ENCODE assay signal across 8 cellular contexts in genomic region chr14:104932676-104933631, GRCh38. TPM values are rescaled to one million over a fixed set of nuclear protein-coding genes. Genes with fewer than 3 reads are reported as not detected.
DNase-seq lines count a peak whose midpoint lies in the region; ATAC-seq and TF ChIP-seq lines count a peak whose summit lies in the region.

No MANE protein-coding gene starts in this region.

- intact Hi-C loops in mammary epithelial cell (cut with micrococcal nuclease) = loop anchor here (1.0 kb wide), 2 partner anchors 36 to 112 kb away; no protein-coding TSS in a partner anchor

- dilution Hi-C loops in mammary epithelial cell (cut with HindIII; ENCODE audit: low sequenced_read_pairs) = no loop called here

- H3K79me2 ChIP-seq in mammary epithelial cell (ENCODE audit: insufficient read depth, low read length) = no peaks in the 10 kb centered on the region

- peak; percentile 63 for TF ChIP-seq CTCF in WI38 (IDR thresholded peaks at IDR 0.05; ENCODE audit: low read depth, low read length)
- peak; percentile 46 to 72 for TF ChIP-seq CTCF in mammary epithelial cell (conservative IDR thresholded peaks at IDR 0.05 in 1 of 2, IDR thresholded peaks at IDR 0.05 in 1 of 2; ENCODE audit: extremely low read depth in 1 of 2, insufficient read depth in 1 of 2, low read depth in 1 of 2, low read length in 2 of 2)

- H3K27me3 ChIP-seq in CD4-positive, CD25-positive, alpha-beta regulatory T cell (ENCODE audit: control insufficient read depth, insufficient read depth, low read length) = peaks cover 8% of the 10 kb centered on the region
- no peaks in the 10 kb centered on the region for H3K27me3 ChIP-seq in mammary epithelial cell (ENCODE audit: insufficient read depth, low read length)

- no peaks in the 10 kb centered on the region for H4K20me1 ChIP-seq in mammary epithelial cell (ENCODE audit: insufficient read depth, low read length)

- WGBS in mammary epithelial cell (ENCODE audit: low coverage, missing lambda C conversion rate) = 5% methylated on average over 7 of the region's 100 CpGs

- no TSS peak for BruUV-seq in mammary epithelial cell (replicated peaks; lab: Mats Ljungman, UMichigan)

- no peaks in the 10 kb centered on the region for H3K9me3 Mint-ChIP-seq in CD4-positive, CD25-positive, alpha-beta regulatory T cell

- no peak overlapping the region for H3K4me3 ChIP-seq in CD4-positive, CD25-positive, alpha-beta regulatory T cell (ENCODE audit: low read depth, low read length)
- H3K4me3 ChIP-seq in WI38 (ENCODE audit: low read depth, low read length) = peak overlapping the region; percentile 58
- H3K4me3 ChIP-seq in mammary epithelial cell (replicated peaks in 1 of 3; ENCODE audit: insufficient read depth in 1 of 3, low read depth in 2 of 3, low read length in 3 of 3) = peak overlapping the region; percentile 23 to 48 (median 40)

- no peak overlapping the region for H3K27ac ChIP-seq in CD4-positive, CD25-positive, alpha-beta regulatory T cell (ENCODE audit: insufficient read depth, low read length, poor library complexity, severe bottlenecking)
- no peak overlapping the region for H3K27ac ChIP-seq in mammary epithelial cell (ENCODE audit: insufficient read depth, low read depth, low read length)

- peak; percentile 79 to 90 for ATAC-seq in CD4-positive, CD25-positive, alpha-beta regulatory T cell (ENCODE audit: low read depth in 2 of 2)
- no peak for ATAC-seq in HG02852 (IDR thresholded peaks at IDR 0.05; ENCODE audit: unreplicated experiment)

- peak overlapping the region in 1 of 3 donors; percentile 14 for H3K27ac Mint-ChIP-seq in CD4-positive, CD25-positive, alpha-beta regulatory T cell

- peaks cover 34% of the 10 kb centered on the region for H3K27me3 Mint-ChIP-seq in CD4-positive, CD25-positive, alpha-beta regulatory T cell

- no peaks in the 10 kb centered on the region for H3K36me3 Mint-ChIP-seq in CD4-positive, CD25-positive, alpha-beta regulatory T cell

- CTCF ChIA-PET in mammary epithelial cell (lab: Charles Lee; ENCODE audit: low non-redundant PET) = interaction anchor here (0.7 to 1.3 kb wide), 2 partner anchors 9 to 36 kb away, joined by 3 read pairs; no protein-coding TSS in a partner anchor

- H3K4me1 Mint-ChIP-seq in CD4-positive, CD25-positive, alpha-beta regulatory T cell = peaks cover 0 to 11% (median 2%) of the 10 kb centered on the region in 4 donors

- peak overlapping the region in 2 of 4 donors; percentile 39 to 59 for H3K4me3 Mint-ChIP-seq in CD4-positive, CD25-positive, alpha-beta regulatory T cell

- peak overlapping the region; percentile 79 for H2AFZ ChIP-seq in mammary epithelial cell (ENCODE audit: low read depth, low read length)

- H3K4me1 ChIP-seq in CD4-positive, CD25-positive, alpha-beta regulatory T cell (ENCODE audit: control insufficient read depth, insufficient read depth, low read length, poor library complexity, severe bottlenecking) = peaks cover 4% of the 10 kb centered on the region
- peaks cover 6% of the 10 kb centered on the region for H3K4me1 ChIP-seq in mammary epithelial cell (ENCODE audit: insufficient read depth, low read length)

- in situ Hi-C loops in mammary epithelial cell (cut with MboI; ENCODE audit: low sequenced_read_pairs in 2 of 2) = no loop called here

- H3K9ac ChIP-seq in mammary epithelial cell (ENCODE audit: insufficient read depth, low read length) = no peak overlapping the region

- H3K36me3 ChIP-seq in CD4-positive, CD25-positive, alpha-beta regulatory T cell (ENCODE audit: control insufficient read depth, insufficient read depth, low read length) = no peaks in the 10 kb centered on the region
- no peaks in the 10 kb centered on the region for H3K36me3 ChIP-seq in mammary epithelial cell (ENCODE audit: insufficient read depth, low read length)

- peak; percentile 66 to 75 (median 71) for DNase-seq in CD4-positive, CD25-positive, alpha-beta regulatory T cell
- DNase-seq in H4 (ENCODE audit: low spot score) (peak; percentile 65), NCI-H2107 treated with DMSO at 0.1 percent for 48 hours (lab: John Stamatoyannopoulos, UW; ENCODE audit: unreplicated experiment) (peak; percentile 63), mammary epithelial cell (peak; percentile 68), inferior parietal cortex (ENCODE audit: extremely low spot score) (peak; percentile 79)
- peak; percentile 78 to 87 for DNase-seq in stimulated activated CD4-positive, alpha-beta T cell treated with anti-CD3 and anti-CD28 coated beads, Interleukin-12 subunit alpha, Interleukin-12 subunit beta, amount 100 ng/mL, for 24 hours (ENCODE audit: low read depth in 2 of 2)

- H3K4me2 ChIP-seq in mammary epithelial cell (ENCODE audit: insufficient read depth, low read depth, low read length) = peak overlapping the region; percentile 85

- H3K9me3 ChIP-seq in CD4-positive, CD25-positive, alpha-beta regulatory T cell (ENCODE audit: control insufficient read depth in 2 of 2, low read length in 2 of 2) = no peaks in the 10 kb centered on the region
- no peaks in the 10 kb centered on the region for H3K9me3 ChIP-seq in mammary epithelial cell (replicated peaks; ENCODE audit: insufficient read depth, low read length)

RNA-seq across cellular contexts. Expression of gene PLD4, which starts 8.3 kb away (rescaled TPM):
- total RNA-seq in CD4-positive, CD25-positive, alpha-beta regulatory T cell = not detected
- polyA plus RNA-seq in CD4-positive, CD25-positive, alpha-beta regulatory T cell = under 1 TPM in 2 of 4 donors, not detected in 2; 0.34 to 0.69 TPM
- total RNA-seq in H4 (2014; rRNA removed; shearing (Covaris generic)) = not detected in 2 replicates
- under 1 TPM in 1 of 2 donors, not detected in 1; 0.09 TPM for total RNA-seq in mammary epithelial cell
- 0.01 TPM for polyA plus RNA-seq in mammary epithelial cell
- not detected for polyA minus RNA-seq in mammary epithelial cell

RNA-seq across cellular contexts. Expression of gene AHNAK2, which starts 45.2 kb away (rescaled TPM):
- total RNA-seq in CD4-positive, CD25-positive, alpha-beta regulatory T cell = not detected
- polyA plus RNA-seq in CD4-positive, CD25-positive, alpha-beta regulatory T cell = not detected
- total RNA-seq in H4 (2014; rRNA removed; shearing (Covaris generic)) = 4.4 and 5.2 TPM in 2 replicates
- 100 to 1,000 TPM; 110 to 302 TPM for total RNA-seq in mammary epithelial cell
- polyA plus RNA-seq in mammary epithelial cell = 43.1 TPM
- polyA minus RNA-seq in mammary epithelial cell = 327 TPM

RNA-seq across cellular contexts. Expression of gene CLBA1, which starts 52.6 kb away (rescaled TPM):
- 0.89 TPM for total RNA-seq in CD4-positive, CD25-positive, alpha-beta regulatory T cell
- 1 to 10 TPM in 1 of 4 donors, under 1 TPM in 2, not detected in 1; 0.32 to 1.1 (median 0.95) TPM for polyA plus RNA-seq in CD4-positive, CD25-positive, alpha-beta regulatory T cell
- 2.4 and 4.4 TPM in 2 replicates for total RNA-seq in H4 (2014; rRNA removed; shearing (Covaris generic))
- total RNA-seq in mammary epithelial cell = 10 to 100 TPM; 11.0 to 14.7 TPM
- 7.4 TPM for polyA plus RNA-seq in mammary epithelial cell
- polyA minus RNA-seq in mammary epithelial cell = 3.0 TPM

Comparison
In these comparisons a context has a peak if more than half of its experiments do, and no peak if none do; other contexts are left out.
1. RNA of gene AHNAK2, which starts 45.2 kb away (total RNA-seq): 110 to 302 TPM in mammary epithelial cell; 4.4 to 5.2 TPM in H4 and not detected in CD4-positive, CD25-positive, alpha-beta regulatory T cell (single experiment); every median in the first group is over 10 times any median in the second.
2. Peak in every context shown above with its lines, with median percentiles within 50 percentile points of each other: DNase-seq.